20 cellular contexts compared by ENCODE assay signal in genomic region chr9:81430727-81431126, GRCh38.
"Had no signal": no experiment of that assay in that cellular context is flagged by ENCODE, and none has a peak within 500 bp of the region (broad histone marks: within the 10 kb centered on the region; RNA-seq: fewer than 3 reads in every experiment).

No MANE protein-coding gene starts in this region.

- H3K36me3 ChIP-seq: left lung, right lobe of liver, upper lobe of right lung had no signal

- H3K4me3 ChIP-seq: left lung, psoas muscle, right lobe of liver, testis, upper lobe of right lung had no signal

- ATAC-seq: activated T-cell treated with anti-CD3 and anti-CD28 coated beads, Interleukin-2, amount 50 U/mL, for 72 hours; left lung; natural killer cell treated with Interleukin-12 subunit alpha and Interleukin-12 subunit beta and Interleukin-15 and Interleukin-18, amount 100 ng/mL, for 72 hours; psoas muscle; right lobe of liver; T-cell; upper lobe of right lung had no signal

- H3K4me1 Mint-ChIP-seq: T-cell had no signal

- H3K4me1 ChIP-seq: left lung, psoas muscle, right lobe of liver, testis, upper lobe of right lung had no signal

- FAIRE-seq: islet of Langerhans had no signal

- H3K27ac Mint-ChIP-seq: activated CD4-positive, alpha-beta memory T cell treated with anti-CD3 and anti-CD28 coated beads for 36 hours; activated T-cell treated with anti-CD3 and anti-CD28 coated beads, Interleukin-2, amount 50 U/mL, for 72 hours; natural killer cell treated with Interleukin-12 subunit alpha and Interleukin-12 subunit beta and Interleukin-15 and Interleukin-18, amount 100 ng/mL, for 72 hours; stimulated activated naive CD8-positive, alpha-beta T cell treated with anti-CD3 and anti-CD28 coated beads, Interleukin-15, Interleukin-2, amounts not matched to agents 100 ng/mL and 50 ng/mL, for 24 hours; T-cell had no signal

- H3K36me3 Mint-ChIP-seq: activated CD4-positive, alpha-beta memory T cell treated with anti-CD3 and anti-CD28 coated beads for 36 hours; T-cell had no signal

- DNase-seq: activated CD4-positive, alpha-beta memory T cell treated with anti-CD3 and anti-CD28 coated beads for 36 hours; activated gamma-delta T cell treated with Interleukin-2 at 50 U/mL for 16 hours; activated T-cell treated with anti-CD3 and anti-CD28 coated beads, Interleukin-2, amount 50 U/mL, for 72 hours; central memory CD4-positive, alpha-beta T cell; cortex of kidney; effector memory CD4-positive, alpha-beta T cell; head of caudate nucleus; left lung; occipital lobe; psoas muscle; right lobe of liver; stimulated activated CD4-positive, alpha-beta T cell treated with anti-CD3 and anti-CD28 coated beads, Interleukin-2, amount 100 ng/mL, for 48 hours; stimulated activated CD8-positive, alpha-beta memory T cell treated with anti-CD3 and anti-CD28 coated beads, Interleukin-4, amount 100 ng/mL, for 48 hours; T-cell; T1000; testis; upper lobe of right lung had no signal

- H3K4me3 Mint-ChIP-seq: activated CD4-positive, alpha-beta memory T cell treated with anti-CD3 and anti-CD28 coated beads for 36 hours; activated T-cell treated with anti-CD3 and anti-CD28 coated beads, Interleukin-2, amount 50 U/mL, for 72 hours; natural killer cell treated with Interleukin-12 subunit alpha and Interleukin-12 subunit beta and Interleukin-15 and Interleukin-18, amount 100 ng/mL, for 72 hours; stimulated activated naive CD8-positive, alpha-beta T cell treated with anti-CD3 and anti-CD28 coated beads, Interleukin-15, Interleukin-2, amounts not matched to agents 100 ng/mL and 50 ng/mL, for 24 hours; T-cell had no signal

- H3K27me3 Mint-ChIP-seq: activated CD4-positive, alpha-beta memory T cell treated with anti-CD3 and anti-CD28 coated beads for 36 hours; natural killer cell treated with Interleukin-12 subunit alpha and Interleukin-12 subunit beta and Interleukin-15 and Interleukin-18, amount 100 ng/mL, for 72 hours; stimulated activated naive CD8-positive, alpha-beta T cell treated with anti-CD3 and anti-CD28 coated beads, Interleukin-15, Interleukin-2, amounts not matched to agents 100 ng/mL and 50 ng/mL, for 24 hours; T-cell had no signal

- H3K9me3 ChIP-seq: testis had no signal

- H3K27me3 ChIP-seq: left lung, right lobe of liver, testis, upper lobe of right lung had no signal
